ENCODE assay signal across 17 cellular contexts in genomic region chr2:235378944-235379343, GRCh38.
DNase-seq lines count a peak whose midpoint lies in the region; ATAC-seq and TF ChIP-seq lines count a peak whose summit lies in the region.
"Had no signal": no experiment of that assay in that cellular context is flagged by ENCODE, and none has a peak within 500 bp of the region (broad histone marks: within the 10 kb centered on the region; RNA-seq: fewer than 3 reads in every experiment).

No MANE protein-coding gene starts in this region.

- no peaks in the 10 kb centered on the region for H3K36me3 ChIP-seq in mammary epithelial cell (ENCODE audit: insufficient read depth, low read length)
- H3K36me3 ChIP-seq in PC-3 (ENCODE audit: low read depth, low read length), result no peaks in the 10 kb centered on the region
- H3K36me3 ChIP-seq: BLaER1 had no signal

- TF ChIP-seq CTCF in MCF 10A (IDR thresholded peaks at IDR 0.05; ENCODE audit: unreplicated experiment), result no peak
- TF ChIP-seq CTCF in mammary epithelial cell (conservative IDR thresholded peaks at IDR 0.05 in 1 of 2, IDR thresholded peaks at IDR 0.05 in 1 of 2; ENCODE audit: extremely low read depth in 1 of 2, insufficient read depth in 1 of 2, low read depth in 1 of 2, low read length in 2 of 2), result no peak
- TF ChIP-seq CTCF in PC-3 (conservative IDR thresholded peaks at IDR 0.05; ENCODE audit: low read depth, low read length), result no peak

- H3K9me2 ChIP-seq in PC-3 (replicated peaks; ENCODE audit: low read length), result no peaks in the 10 kb centered on the region

- H3K9me3 ChIP-seq in mammary epithelial cell (replicated peaks; ENCODE audit: insufficient read depth, low read length), result no peaks in the 10 kb centered on the region
- no peaks in the 10 kb centered on the region for H3K9me3 ChIP-seq in PC-3 (ENCODE audit: low read length)
- H3K9me3 ChIP-seq: BLaER1 had no signal

- H3K4me3 Mint-ChIP-seq in MCF 10A (ENCODE audit: unreplicated experiment), result no peak overlapping the region
- H3K4me3 Mint-ChIP-seq: CD14-positive monocyte; CD4-positive, alpha-beta memory T cell; IgD-negative memory B cell had no signal

- no peak overlapping the region for H3K4me2 ChIP-seq in mammary epithelial cell (ENCODE audit: insufficient read depth, low read depth, low read length)
- H3K4me2 ChIP-seq in PC-3 (ENCODE audit: low read length), result 0 out of 2 replicates have a peak overlapping the region, but pooled peaks have one; percentile 1
- H3K4me2 ChIP-seq: BLaER1 had no signal

- peaks cover 7% of the 10 kb centered on the region for H3K4me1 Mint-ChIP-seq in MCF 10A (ENCODE audit: insufficient read depth, unreplicated experiment)
- H3K4me1 Mint-ChIP-seq: CD14-positive monocyte had no signal

- no peaks in the 10 kb centered on the region for H4K20me1 ChIP-seq in mammary epithelial cell (ENCODE audit: insufficient read depth, low read length)
- H4K20me1 ChIP-seq in PC-3 (ENCODE audit: low read length), result no peaks in the 10 kb centered on the region
- H4K20me1 ChIP-seq: BLaER1 had no signal

- intact Hi-C loops in MCF 10A (cut with micrococcal nuclease) (no loop called here), mammary epithelial cell (cut with micrococcal nuclease) (no loop called here), PC-3 (cut with micrococcal nuclease) (no loop called here), left cardiac atrium (cut with DNase I) (no loop called here)

- H2AFZ ChIP-seq in mammary epithelial cell (ENCODE audit: low read depth, low read length) (no peak overlapping the region), PC-3 (ENCODE audit: low read length) (no peak overlapping the region)

- H3K9ac ChIP-seq in mammary epithelial cell (ENCODE audit: insufficient read depth, low read length), result no peak overlapping the region
- H3K9ac ChIP-seq in PC-3 (ENCODE audit: low read length), result no peak overlapping the region
- H3K9ac ChIP-seq: BLaER1 had no signal

- H3K4me3 ChIP-seq in mammary epithelial cell (replicated peaks in 1 of 3; ENCODE audit: insufficient read depth in 1 of 3, low read depth in 2 of 3, low read length in 3 of 3) (no peak overlapping the region), PC-3 (ENCODE audit: low read length) (no peak overlapping the region)
- H3K4me3 ChIP-seq: BLaER1, GM12878 had no signal

- H3F3A ChIP-seq in PC-3 (ENCODE audit: low read length, unreplicated experiment), result no peaks in the 10 kb centered on the region

- H3K27ac Mint-ChIP-seq in MCF 10A (ENCODE audit: low read depth, unreplicated experiment), result no peak overlapping the region
- H3K27ac Mint-ChIP-seq: CD14-positive monocyte, IgD-negative memory B cell had no signal

- dilution Hi-C loops in mammary epithelial cell (cut with HindIII; ENCODE audit: low sequenced_read_pairs), result no loop called here

- CTCF ChIA-PET in MCF 10A (lab: Yijun Ruan, JAX) (no interaction called here), mammary epithelial cell (lab: Charles Lee; ENCODE audit: low non-redundant PET) (no interaction called here), PC-3 (lab: Charles Lee) (interaction anchor here (0.5 kb wide), 1 partner anchor 202 kb away, joined by 4 read pairs; no protein-coding TSS in a partner anchor)

- H3K27me3 ChIP-seq in mammary epithelial cell (ENCODE audit: insufficient read depth, low read length), result no peaks in the 10 kb centered on the region
- H3K27me3 ChIP-seq in PC-3 (ENCODE audit: low read length), result no peaks in the 10 kb centered on the region
- H3K27me3 ChIP-seq: BLaER1 had no signal

- whole genome bisulfite sequencing in mammary epithelial cell (ENCODE audit: low coverage, missing lambda C conversion rate), result 96% methylated on average over 4 of the region's 4 CpGs

- H3K36me3 Mint-ChIP-seq in MCF 10A (ENCODE audit: insufficient read depth, unreplicated experiment), result no peaks in the 10 kb centered on the region
- H3K36me3 Mint-ChIP-seq: CD14-positive monocyte; CD4-positive, alpha-beta memory T cell; IgD-negative memory B cell had no signal

- BruUV-seq in MCF 10A (replicated peaks; lab: Mats Ljungman, UMichigan) (no TSS peak), mammary epithelial cell (replicated peaks; lab: Mats Ljungman, UMichigan) (no TSS peak), PC-3 (replicated peaks; lab: Mats Ljungman, UMichigan) (no TSS peak)

- peak; percentile 41 for DNase-seq in MCF 10A (ENCODE audit: unreplicated experiment)
- no peak for DNase-seq in mammary epithelial cell
- no peak for DNase-seq in PC-3
- peak; percentile 72 for DNase-seq in cerebellar cortex (ENCODE audit: low spot score)
- no peak for DNase-seq in left cardiac atrium
- no peak for DNase-seq in glomerular visceral epithelial cell (ENCODE audit: extremely low spot score)
- no peak for DNase-seq in NCI-H226
- DNase-seq: CD4-positive, alpha-beta memory T cell; DMS79 treated with DMSO at 0.1 percent for 48 hours; GOT3; H7 had no signal

- peaks cover 57% of the 10 kb centered on the region for H3K27me3 Mint-ChIP-seq in MCF 10A (ENCODE audit: insufficient read depth, unreplicated experiment)
- H3K27me3 Mint-ChIP-seq: IgD-negative memory B cell had no signal

- H3K27ac ChIP-seq in mammary epithelial cell (ENCODE audit: insufficient read depth, low read depth, low read length), result no peak overlapping the region
- H3K27ac ChIP-seq in PC-3 (ENCODE audit: low read length), result no peak overlapping the region
- H3K27ac ChIP-seq: 22Rv1, BLaER1 had no signal

- ATAC-seq in PC-3, result no peak
- no peak for ATAC-seq in left cardiac atrium
- no peak for ATAC-seq in SK-N-SH treated with all-trans-retinoic acid at 6 μM for 48 hours
- ATAC-seq: GM12878 had no signal

- H3K4me1 ChIP-seq in mammary epithelial cell (ENCODE audit: insufficient read depth, low read length) (no peaks in the 10 kb centered on the region), PC-3 (ENCODE audit: insufficient read depth, low read length) (peaks cover 5% of the 10 kb centered on the region; the same call in 1 of the 2 replicates)
- H3K4me1 ChIP-seq: BLaER1 had no signal

- H3K9me3 Mint-ChIP-seq in MCF 10A (ENCODE audit: unreplicated experiment), result no peaks in the 10 kb centered on the region

- POLR2A ChIA-PET in MCF 10A (lab: Yijun Ruan, JAX), result no interaction called here
- POLR2A ChIA-PET in PC-3 (lab: Charles Lee; ENCODE audit: unreplicated experiment), result no interaction called here

- H3K79me2 ChIP-seq in mammary epithelial cell (ENCODE audit: insufficient read depth, low read length), result no peaks in the 10 kb centered on the region
- H3K79me2 ChIP-seq in PC-3 (ENCODE audit: low read length), result no peaks in the 10 kb centered on the region

- in situ Hi-C loops in mammary epithelial cell (cut with MboI; ENCODE audit: low sequenced_read_pairs in 2 of 2), result no loop called here

TF ChIP-seq in SK-N-SH treated with all-trans-retinoic acid at 6 μM for 48 hours, 23 proteins besides CTCF, POLR2A, EP300 and RAD21 (continues in another document):
- TF ChIP-seq ZC3H10 (CRISPR knock-in tag; IDR thresholded peaks at IDR 0.05) (no peak), TSHZ2 (CRISPR knock-in tag; IDR thresholded peaks at IDR 0.05) (no peak), ISL1 (CRISPR knock-in tag; IDR thresholded peaks at IDR 0.05) (no peak), TCF4 (CRISPR knock-in tag; IDR thresholded peaks at IDR 0.05; ENCODE audit: borderline replicate concordance) (no peak), GLIS3 (CRISPR knock-in tag; IDR thresholded peaks at IDR 0.05) (no peak), CSRNP3 (CRISPR knock-in tag; IDR thresholded peaks at IDR 0.05) (no peak), SNAI2 (CRISPR knock-in tag; IDR thresholded peaks at IDR 0.05) (no peak), RARB (CRISPR knock-in tag; IDR thresholded peaks at IDR 0.05) (no peak)

Comparison
In these comparisons a context has a peak if more than half of its experiments do, and no peak if none do; other contexts are left out.
1. DNase-seq: peak in MCF 10A (single experiment) and cerebellar cortex (single experiment); none in mammary epithelial cell (single experiment), PC-3 (single experiment), left cardiac atrium (single experiment), glomerular visceral epithelial cell (single experiment) and NCI-H226 (single experiment).